8 cellular contexts compared by ENCODE assay signal in genomic region chr12:27237790-27238771, GRCh38. TPM values are rescaled to one million over a fixed set of nuclear protein-coding genes. Genes with fewer than 3 reads are reported as not detected.
DNase-seq lines count a peak whose midpoint lies in the region; ATAC-seq and TF ChIP-seq lines count a peak whose summit lies in the region.

No MANE protein-coding gene starts in this region.

- no peaks in the 10 kb centered on the region for H3K36me3 ChIP-seq in neutrophil
- no peaks in the 10 kb centered on the region for H3K36me3 ChIP-seq in sigmoid colon

- no peaks in the 10 kb centered on the region for H3K9me3 Mint-ChIP-seq in activated naive CD4-positive, alpha-beta T cell treated with anti-CD3 and anti-CD28 coated beads, Interleukin-2, amount 50 U/mL, for 24 hours
- no peaks in the 10 kb centered on the region for H3K9me3 Mint-ChIP-seq in activated T-helper 1 cell treated with anti-CD3 and anti-CD28 coated beads, Interleukin-12 subunit alpha, Interleukin-12 subunit beta, Interleukin-2, Interleukin-4 antibody, amounts not matched to agents 30 ng/mL and 10 ng/mL and 1 ng/mL, durations not matched to agents 14 hours and 24 hours and 36 hours

- H3K4me3 ChIP-seq in neutrophil (ENCODE audit: low read depth in 1 of 2, low read length in 1 of 2) (peak overlapping the region; percentile 53 to 55), sigmoid colon (no peak overlapping the region)

- H3K27ac Mint-ChIP-seq in activated naive CD4-positive, alpha-beta T cell treated with anti-CD3 and anti-CD28 coated beads, Interleukin-2, amount 50 U/mL, for 24 hours: peak overlapping the region; percentile 92
- peak overlapping the region; percentile 68 for H3K27ac Mint-ChIP-seq in activated T-helper 1 cell treated with anti-CD3 and anti-CD28 coated beads, Interleukin-12 subunit alpha, Interleukin-12 subunit beta, Interleukin-2, Interleukin-4 antibody, amounts not matched to agents 30 ng/mL and 10 ng/mL and 1 ng/mL, durations not matched to agents 14 hours and 24 hours and 36 hours

- peak overlapping the region; percentile 37 for H3K4me3 Mint-ChIP-seq in activated naive CD4-positive, alpha-beta T cell treated with anti-CD3 and anti-CD28 coated beads, Interleukin-2, amount 50 U/mL, for 24 hours
- peak overlapping the region; percentile 67 for H3K4me3 Mint-ChIP-seq in activated T-helper 1 cell treated with anti-CD3 and anti-CD28 coated beads, Interleukin-12 subunit alpha, Interleukin-12 subunit beta, Interleukin-2, Interleukin-4 antibody, amounts not matched to agents 30 ng/mL and 10 ng/mL and 1 ng/mL, durations not matched to agents 14 hours and 24 hours and 36 hours

- H3K9me3 ChIP-seq in neutrophil (no peaks in the 10 kb centered on the region), sigmoid colon (no peaks in the 10 kb centered on the region)

- peaks cover 52 to 62% of the 10 kb centered on the region in 2 experiments for H3K4me1 ChIP-seq in neutrophil (ENCODE audit: control insufficient read depth in 1 of 2, insufficient read depth in 1 of 2, low read depth in 1 of 2, low read length in 1 of 2)
- H3K4me1 ChIP-seq in sigmoid colon: peaks cover 0 to 19% (median 0%) of the 10 kb centered on the region in 4 donors

- WGBS in sigmoid colon, 2 donors: 56 to 74% methylated on average over 6 of the region's 6 CpGs

- DNase-seq in activated naive CD4-positive, alpha-beta T cell (lab: John Stamatoyannopoulos, UW): no peak
- DNase-seq in activated T-helper 1 cell treated with anti-CD3 and anti-CD28 coated beads, Interleukin-12 subunit alpha, Interleukin-12 subunit beta, Interleukin-2, Interleukin-4 antibody, amounts not matched to agents 30 ng/mL and 10 ng/mL and 1 ng/mL, durations not matched to agents 14 hours and 24 hours and 36 hours (ENCODE audit: low spot score): peak; percentile 19
- no peak for DNase-seq in kidney glomerular epithelial cell (lab: John Stamatoyannopoulos, UW)
- DNase-seq in NCI-H1092 (lab: John Stamatoyannopoulos, UW): no peak
- no peak for DNase-seq in sigmoid colon

- H3K4me1 Mint-ChIP-seq in activated naive CD4-positive, alpha-beta T cell treated with anti-CD3 and anti-CD28 coated beads, Interleukin-2, amount 50 U/mL, for 24 hours: peaks cover 26% of the 10 kb centered on the region
- H3K4me1 Mint-ChIP-seq in activated T-helper 1 cell treated with anti-CD3 and anti-CD28 coated beads, Interleukin-12 subunit alpha, Interleukin-12 subunit beta, Interleukin-2, Interleukin-4 antibody, amounts not matched to agents 30 ng/mL and 10 ng/mL and 1 ng/mL, durations not matched to agents 14 hours and 24 hours and 36 hours (ENCODE audit: low read depth): peaks cover 41% of the 10 kb centered on the region

- H3K27me3 Mint-ChIP-seq in activated naive CD4-positive, alpha-beta T cell treated with anti-CD3 and anti-CD28 coated beads, Interleukin-2, amount 50 U/mL, for 24 hours: no peaks in the 10 kb centered on the region
- H3K27me3 Mint-ChIP-seq in activated T-helper 1 cell treated with anti-CD3 and anti-CD28 coated beads, Interleukin-12 subunit alpha, Interleukin-12 subunit beta, Interleukin-2, Interleukin-4 antibody, amounts not matched to agents 30 ng/mL and 10 ng/mL and 1 ng/mL, durations not matched to agents 14 hours and 24 hours and 36 hours (ENCODE audit: insufficient read depth): peaks cover 2% of the 10 kb centered on the region

- peak overlapping the region; percentile 91 for H3K27ac ChIP-seq in neutrophil
- H3K27ac ChIP-seq in sigmoid colon: peak overlapping the region in 2 of 4 donors; percentile 43 to 45

- intact Hi-C loops in activated T-helper 1 cell treated with anti-CD3 and anti-CD28 coated beads, Interleukin-12 subunit alpha, Interleukin-12 subunit beta, Interleukin-2, Interleukin-4 antibody, amounts not matched to agents 30 ng/mL and 10 ng/mL and 1 ng/mL, durations not matched to agents 14 hours and 24 hours and 36 hours (cut with micrococcal nuclease): loop anchor here (1.0 to 2.0 kb wide), 4 partner anchors 17 to 93 kb away; no protein-coding TSS in a partner anchor
- intact Hi-C loops in sigmoid colon (cut with DNase I): no loop called here

- peak; percentile 58 for ATAC-seq in HG03196 (IDR thresholded peaks at IDR 0.05; ENCODE audit: unreplicated experiment)

- TF ChIP-seq CTCF in neutrophil (IDR thresholded peaks at IDR 0.05): no peak
- TF ChIP-seq CTCF in sigmoid colon (IDR thresholded peaks at IDR 0.05): no peak

- peaks cover under 1% of the 10 kb centered on the region for H3K36me3 Mint-ChIP-seq in activated naive CD4-positive, alpha-beta T cell treated with anti-CD3 and anti-CD28 coated beads, Interleukin-2, amount 50 U/mL, for 24 hours
- no peaks in the 10 kb centered on the region for H3K36me3 Mint-ChIP-seq in activated T-helper 1 cell treated with anti-CD3 and anti-CD28 coated beads, Interleukin-12 subunit alpha, Interleukin-12 subunit beta, Interleukin-2, Interleukin-4 antibody, amounts not matched to agents 30 ng/mL and 10 ng/mL and 1 ng/mL, durations not matched to agents 14 hours and 24 hours and 36 hours (ENCODE audit: low read depth)

- TF ChIP-seq POLR2A in sigmoid colon (IDR thresholded peaks at IDR 0.05): no peak

- no peak for TF ChIP-seq EP300 in sigmoid colon (IDR thresholded peaks at IDR 0.05)

- H3K27me3 ChIP-seq in neutrophil (no peaks in the 10 kb centered on the region), sigmoid colon (no peaks in the 10 kb centered on the region)

RNA-seq across cellular contexts. Expression of gene STK38L, which starts 6.0 kb away (rescaled TPM):
- 20.5 and 23.3 TPM in 2 replicates for total RNA-seq in activated T-helper 1 cell treated with anti-CD3 and anti-CD28 coated beads, Interleukin-12 subunit alpha, Interleukin-12 subunit beta, Interleukin-2, Interleukin-4 antibody, amounts not matched to agents 30 ng/mL and 10 ng/mL and 1 ng/mL, durations not matched to agents 14 hours and 24 hours and 36 hours
- 10 to 100 TPM; 67.3 to 86.2 (median 78.3) TPM for total RNA-seq in sigmoid colon
- polyA plus RNA-seq in sigmoid colon: 10 to 100 TPM; 16.8 to 20.1 (median 17.4) TPM

Comparison
In these comparisons a context has a peak if more than half of its experiments do, and no peak if none do; other contexts are left out.
1. H3K4me3 ChIP-seq: peak in neutrophil (2 of 2); none in sigmoid colon (0 of 4).